1 cellular context compared by ENCODE assay signal in the genomic region with DNA sequence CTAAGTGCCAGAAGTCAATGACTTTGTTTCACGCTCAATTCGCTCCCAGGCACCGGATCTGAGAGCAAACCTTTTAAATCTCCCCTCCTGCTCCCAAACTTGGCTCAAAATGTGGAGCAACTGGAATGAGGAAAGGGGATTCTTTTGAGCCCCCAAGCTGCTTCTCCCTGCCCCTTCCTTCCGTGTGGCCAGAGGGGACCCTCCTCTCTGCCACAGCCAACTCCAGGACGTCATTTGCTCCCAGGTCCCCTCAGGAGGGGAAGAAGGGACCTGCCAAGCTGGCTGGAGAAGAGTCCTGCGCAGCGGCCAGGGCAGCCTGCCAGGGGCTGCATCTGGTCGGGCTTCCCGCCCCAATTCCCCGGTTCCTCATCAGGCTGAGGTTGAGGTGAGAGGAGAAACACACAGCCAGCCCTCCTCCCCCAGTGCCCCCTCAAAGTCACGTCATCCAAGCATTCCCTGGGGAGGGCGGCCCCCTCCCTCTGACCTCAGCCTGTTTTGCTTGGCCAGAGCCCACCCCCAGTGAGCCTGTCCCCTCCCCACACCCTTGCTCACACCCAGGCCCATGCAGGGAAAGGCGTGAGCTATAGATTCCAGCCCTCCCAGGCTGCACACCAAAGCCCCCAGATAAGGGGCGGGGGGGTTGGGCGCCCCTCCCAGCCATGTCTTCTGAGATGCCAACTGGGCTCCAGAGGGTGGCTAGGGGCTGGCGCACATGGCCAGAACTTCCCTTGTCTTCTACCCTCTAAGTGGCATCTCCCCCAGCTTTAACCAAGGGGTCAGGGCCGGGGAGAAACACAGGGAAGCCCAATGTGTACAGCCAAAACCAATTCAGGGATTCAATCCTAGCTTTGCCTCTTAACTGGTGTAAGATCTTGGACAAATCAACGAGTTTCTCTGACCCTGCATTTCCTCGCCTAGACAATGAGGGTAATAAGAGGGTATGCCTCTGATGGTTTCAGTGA.
TF ChIP-seq lines count a peak whose summit lies in the region.

No MANE protein-coding gene starts in this region.

TF ChIP-seq in HEK293, 187 proteins besides CTCF, POLR2A, EP300 and RAD21 (continued from another document and continues in another):
- TF ChIP-seq ZNF221 (tag by site-specific recombination; IDR thresholded peaks at IDR 0.05; ENCODE audit: borderline replicate concordance) (no peak), RBAK (tag by site-specific recombination; IDR thresholded peaks at IDR 0.05) (no peak), ZBTB48 (tag by site-specific recombination; IDR thresholded peaks at IDR 0.05) (0 out of 2 replicates have a peak, but pooled peaks have one; percentile 27), ZNF488 (tag by site-specific recombination; IDR thresholded peaks at IDR 0.05) (no peak), OSR2 (tag by site-specific recombination; IDR thresholded peaks at IDR 0.05) (peak; percentile 19; the same call in 1 of the 2 replicates), ZIC2 (tag by site-specific recombination; IDR thresholded peaks at IDR 0.05) (0 out of 2 replicates have a peak, but pooled peaks have one; percentile 24), PRDM2 (tag by site-specific recombination; IDR thresholded peaks at IDR 0.05; ENCODE audit: borderline replicate concordance) (no peak), ZBTB7A (tag by site-specific recombination; IDR thresholded peaks at IDR 0.05; ENCODE audit: low read depth) (no peak), ZNF626 (tag by site-specific recombination; IDR thresholded peaks at IDR 0.05) (no peak), ZNF23 (tag by site-specific recombination; IDR thresholded peaks at IDR 0.05; ENCODE audit: borderline replicate concordance) (no peak), PRDM10 (tag by site-specific recombination; IDR thresholded peaks at IDR 0.05) (no peak), ZFP41 (tag by site-specific recombination; IDR thresholded peaks at IDR 0.05; ENCODE audit: borderline replicate concordance) (no peak), ZNF747 (tag by site-specific recombination; IDR thresholded peaks at IDR 0.05) (no peak), ZNF701 (tag by site-specific recombination; IDR thresholded peaks at IDR 0.05) (no peak), ZNF48 (tag by site-specific recombination; IDR thresholded peaks at IDR 0.05) (no peak), PBX3 (CRISPR knock-in tag; IDR thresholded peaks at IDR 0.05) (no peak), ZNF138 (tag by site-specific recombination; IDR thresholded peaks at IDR 0.05; ENCODE audit: borderline replicate concordance) (no peak), ZBTB26 (tag by site-specific recombination; optimal IDR thresholded peaks at IDR 0.05) (no peak), ZNF16 (tag by site-specific recombination; IDR thresholded peaks at IDR 0.05; ENCODE audit: low read depth) (no peak), ZNF37A (tag by site-specific recombination; IDR thresholded peaks at IDR 0.05) (no peak), ZNF133 (tag by site-specific recombination; IDR thresholded peaks at IDR 0.05) (no peak)
- TF ChIP-seq, protein P1, sequence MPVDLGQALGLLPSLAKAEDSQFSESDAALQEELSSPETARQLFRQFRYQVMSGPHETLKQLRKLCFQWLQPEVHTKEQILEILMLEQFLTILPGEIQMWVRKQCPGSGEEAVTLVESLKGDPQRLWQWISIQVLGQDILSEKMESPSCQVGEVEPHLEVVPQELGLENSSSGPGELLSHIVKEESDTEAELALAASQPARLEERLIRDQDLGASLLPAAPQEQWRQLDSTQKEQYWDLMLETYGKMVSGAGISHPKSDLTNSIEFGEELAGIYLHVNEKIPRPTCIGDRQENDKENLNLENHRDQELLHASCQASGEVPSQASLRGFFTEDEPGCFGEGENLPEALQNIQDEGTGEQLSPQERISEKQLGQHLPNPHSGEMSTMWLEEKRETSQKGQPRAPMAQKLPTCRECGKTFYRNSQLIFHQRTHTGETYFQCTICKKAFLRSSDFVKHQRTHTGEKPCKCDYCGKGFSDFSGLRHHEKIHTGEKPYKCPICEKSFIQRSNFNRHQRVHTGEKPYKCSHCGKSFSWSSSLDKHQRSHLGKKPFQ (tag by site-specific recombination; IDR thresholded peaks at IDR 0.05) = no peak
- TF ChIP-seq, protein P2, sequence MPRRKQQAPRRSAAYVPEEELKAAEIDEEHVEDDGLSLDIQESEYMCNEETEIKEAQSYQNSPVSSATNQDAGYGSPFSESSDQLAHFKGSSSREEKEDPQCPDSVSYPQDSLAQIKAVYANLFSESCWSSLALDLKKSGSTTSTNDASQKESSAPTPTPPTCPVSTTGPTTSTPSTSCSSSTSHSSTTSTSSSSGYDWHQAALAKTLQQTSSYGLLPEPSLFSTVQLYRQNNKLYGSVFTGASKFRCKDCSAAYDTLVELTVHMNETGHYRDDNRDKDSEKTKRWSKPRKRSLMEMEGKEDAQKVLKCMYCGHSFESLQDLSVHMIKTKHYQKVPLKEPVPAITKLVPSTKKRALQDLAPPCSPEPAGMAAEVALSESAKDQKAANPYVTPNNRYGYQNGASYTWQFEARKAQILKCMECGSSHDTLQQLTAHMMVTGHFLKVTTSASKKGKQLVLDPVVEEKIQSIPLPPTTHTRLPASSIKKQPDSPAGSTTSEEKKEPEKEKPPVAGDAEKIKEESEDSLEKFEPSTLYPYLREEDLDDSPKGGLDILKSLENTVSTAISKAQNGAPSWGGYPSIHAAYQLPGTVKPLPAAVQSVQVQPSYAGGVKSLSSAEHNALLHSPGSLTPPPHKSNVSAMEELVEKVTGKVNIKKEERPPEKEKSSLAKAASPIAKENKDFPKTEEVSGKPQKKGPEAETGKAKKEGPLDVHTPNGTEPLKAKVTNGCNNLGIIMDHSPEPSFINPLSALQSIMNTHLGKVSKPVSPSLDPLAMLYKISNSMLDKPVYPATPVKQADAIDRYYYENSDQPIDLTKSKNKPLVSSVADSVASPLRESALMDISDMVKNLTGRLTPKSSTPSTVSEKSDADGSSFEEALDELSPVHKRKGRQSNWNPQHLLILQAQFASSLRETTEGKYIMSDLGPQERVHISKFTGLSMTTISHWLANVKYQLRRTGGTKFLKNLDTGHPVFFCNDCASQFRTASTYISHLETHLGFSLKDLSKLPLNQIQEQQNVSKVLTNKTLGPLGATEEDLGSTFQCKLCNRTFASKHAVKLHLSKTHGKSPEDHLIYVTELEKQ (tag by site-specific recombination; IDR thresholded peaks at IDR 0.05; ENCODE audit: borderline replicate concordance) = no peak
- TF ChIP-seq, protein P3, sequence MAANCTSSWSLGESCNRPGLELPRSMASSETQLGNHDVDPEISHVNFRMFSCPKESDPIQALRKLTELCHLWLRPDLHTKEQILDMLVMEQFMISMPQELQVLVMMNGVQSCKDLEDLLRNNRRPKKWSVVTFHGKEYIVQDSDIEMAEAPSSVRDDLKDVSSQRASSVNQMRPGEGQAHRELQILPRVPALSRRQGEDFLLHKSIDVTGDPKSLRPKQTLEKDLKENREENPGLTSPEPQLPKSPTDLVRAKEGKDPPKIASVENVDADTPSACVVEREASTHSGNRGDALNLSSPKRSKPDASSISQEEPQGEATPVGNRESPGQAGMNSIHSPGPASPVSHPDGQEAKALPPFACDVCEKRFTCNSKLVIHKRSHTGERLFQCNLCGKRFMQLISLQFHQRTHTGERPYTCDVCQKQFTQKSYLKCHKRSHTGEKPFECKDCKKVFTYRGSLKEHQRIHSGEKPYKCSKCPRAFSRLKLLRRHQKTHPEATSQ (tag by site-specific recombination; IDR thresholded peaks at IDR 0.05) = no peak
- TF ChIP-seq, protein P4, sequence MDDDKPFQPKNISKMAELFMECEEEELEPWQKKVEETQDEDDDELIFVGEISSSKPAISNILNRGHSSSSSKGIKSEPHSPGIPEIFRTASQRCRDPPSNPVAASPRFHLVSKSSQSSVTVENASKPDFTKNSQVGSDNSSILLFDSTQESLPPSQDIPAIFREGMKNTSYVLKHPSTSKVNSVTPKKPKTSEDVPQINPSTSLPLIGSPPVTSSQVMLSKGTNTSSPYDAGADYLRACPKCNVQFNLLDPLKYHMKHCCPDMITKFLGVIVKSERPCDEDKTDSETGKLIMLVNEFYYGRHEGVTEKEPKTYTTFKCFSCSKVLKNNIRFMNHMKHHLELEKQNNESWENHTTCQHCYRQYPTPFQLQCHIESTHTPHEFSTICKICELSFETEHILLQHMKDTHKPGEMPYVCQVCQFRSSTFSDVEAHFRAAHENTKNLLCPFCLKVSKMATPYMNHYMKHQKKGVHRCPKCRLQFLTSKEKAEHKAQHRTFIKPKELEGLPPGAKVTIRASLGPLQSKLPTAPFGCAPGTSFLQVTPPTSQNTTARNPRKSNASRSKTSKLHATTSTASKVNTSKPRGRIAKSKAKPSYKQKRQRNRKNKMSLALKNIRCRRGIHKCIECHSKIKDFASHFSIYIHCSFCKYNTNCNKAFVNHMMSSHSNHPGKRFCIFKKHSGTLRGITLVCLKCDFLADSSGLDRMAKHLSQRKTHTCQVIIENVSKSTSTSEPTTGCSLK (tag by site-specific recombination; IDR thresholded peaks at IDR 0.05) = no peak
